Comparison of ENCODE assay signal across 1 cellular context in the genomic region with DNA sequence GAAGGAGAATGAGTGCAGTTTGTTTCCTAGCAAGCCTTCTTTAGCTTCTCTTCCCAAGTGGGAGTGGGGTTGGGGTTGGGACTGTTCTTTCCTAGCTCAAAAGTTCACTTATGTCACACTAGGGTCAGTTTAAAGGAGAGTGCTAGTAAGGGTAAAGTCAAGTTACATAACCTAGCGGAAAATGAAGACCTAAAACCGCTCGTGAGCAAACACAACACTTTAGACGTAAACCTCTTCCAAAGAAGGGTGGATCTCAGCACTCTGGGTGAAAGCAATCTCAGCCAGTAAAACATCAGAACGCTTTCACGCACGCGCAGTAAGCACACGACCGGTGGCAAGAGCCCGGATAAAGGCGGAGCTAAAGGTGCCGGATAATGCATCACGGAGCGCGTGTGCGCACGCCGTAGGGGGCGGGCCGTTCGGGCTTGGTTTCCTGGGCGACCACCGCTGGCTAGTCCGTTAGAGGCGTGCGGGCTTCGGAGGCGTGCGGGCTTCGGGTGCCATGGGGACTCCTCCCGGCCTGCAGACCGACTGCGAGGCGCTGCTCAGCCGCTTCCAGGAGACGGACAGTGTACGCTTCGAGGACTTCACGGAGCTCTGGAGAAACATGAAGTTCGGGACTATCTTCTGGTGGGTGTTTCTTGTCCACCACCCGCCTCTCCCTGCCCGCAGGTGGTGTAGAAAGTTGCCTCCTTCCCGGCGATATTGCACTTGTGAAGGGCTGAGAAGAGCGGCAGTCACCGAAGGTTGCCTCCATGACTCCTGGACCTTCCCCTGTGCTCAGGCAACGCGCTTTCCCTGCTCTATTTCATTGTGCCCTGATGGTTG.
TF ChIP-seq lines count a peak whose summit lies in the region.

Gene SNAPC1, plus strand, starts transcription at position 462 of the 828 bp plus-strand sequence. Its CDS starts 41 bp downstream, at position 503.

TF ChIP-seq in GM12878, 131 proteins besides CTCF, POLR2A, EP300 and RAD21 (continued from another document):
- TF ChIP-seq, protein P1, sequence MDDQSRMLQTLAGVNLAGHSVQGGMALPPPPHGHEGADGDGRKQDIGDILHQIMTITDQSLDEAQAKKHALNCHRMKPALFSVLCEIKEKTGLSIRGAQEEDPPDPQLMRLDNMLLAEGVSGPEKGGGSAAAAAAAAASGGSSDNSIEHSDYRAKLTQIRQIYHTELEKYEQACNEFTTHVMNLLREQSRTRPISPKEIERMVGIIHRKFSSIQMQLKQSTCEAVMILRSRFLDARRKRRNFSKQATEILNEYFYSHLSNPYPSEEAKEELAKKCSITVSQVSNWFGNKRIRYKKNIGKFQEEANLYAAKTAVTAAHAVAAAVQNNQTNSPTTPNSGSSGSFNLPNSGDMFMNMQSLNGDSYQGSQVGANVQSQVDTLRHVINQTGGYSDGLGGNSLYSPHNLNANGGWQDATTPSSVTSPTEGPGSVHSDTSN (IDR thresholded peaks at IDR 0.05; ENCODE audit: insufficient replicate concordance, low read depth, low read length) = peak; percentile 83
- TF ChIP-seq ZNF384 (IDR thresholded peaks at IDR 0.05; ENCODE audit: borderline replicate concordance, low read depth, low read length) (no peak), SMAD5 (IDR thresholded peaks at IDR 0.05; ENCODE audit: low read depth) (peak; percentile 61; the same call in 1 of the 2 replicates), RUNX3 (IDR thresholded peaks at IDR 0.05; ENCODE audit: low read length) (peak; percentile 32; the same call in 1 of the 2 replicates), ETV6 (conservative IDR thresholded peaks at IDR 0.05 in 1 of 2, IDR thresholded peaks at IDR 0.05 in 1 of 2; ENCODE audit: borderline replicate concordance in 1 of 2, low read depth in 1 of 2) (no peak), BMI1 (IDR thresholded peaks at IDR 0.05; ENCODE audit: borderline replicate concordance) (peak; percentile 71; the same call in 1 of the 2 replicates), BHLHE40 (IDR thresholded peaks at IDR 0.05; ENCODE audit: borderline replicate concordance in 1 of 2, low read depth in 2 of 2, low read length in 1 of 2) (peak; percentile 63 to 91; a peak in 3 of 4 replicates), SIN3A (IDR thresholded peaks at IDR 0.05; ENCODE audit: low read depth, low read length) (peak; percentile 79; the same call in 1 of the 2 replicates), HDGF (IDR thresholded peaks at IDR 0.05) (0 out of 2 replicates have a peak, but pooled peaks have one; percentile 65), CREM (IDR thresholded peaks at IDR 0.05; ENCODE audit: low read depth) (peak; percentile 47; the same call in 1 of the 2 replicates), KDM1A (IDR thresholded peaks at IDR 0.05; ENCODE audit: borderline replicate concordance) (no peak), BACH1 (IDR thresholded peaks at IDR 0.05; ENCODE audit: borderline replicate concordance) (peak; percentile 43; the same call in 1 of the 2 replicates), NR2F1 (conservative IDR thresholded peaks at IDR 0.05) (no peak), SMAD1 (IDR thresholded peaks at IDR 0.05; ENCODE audit: low read depth, partially characterized antibody) (peak; percentile 60), NKRF (conservative IDR thresholded peaks at IDR 0.05) (peak; percentile 95), POLR2AphosphoS5 (IDR thresholded peaks at IDR 0.05; ENCODE audit: low read length) (peak; percentile 88), NRF1 (conservative IDR thresholded peaks at IDR 0.05; ENCODE audit: low read depth, low read length) (peak; percentile 58), GATAD2B (conservative IDR thresholded peaks at IDR 0.05; ENCODE audit: low read depth) (peak; percentile 52; the same call in 1 of the 2 replicates), CHD2 (IDR thresholded peaks at IDR 0.05; ENCODE audit: borderline replicate concordance, low read depth, low read length) (0 out of 2 replicates have a peak, but pooled peaks have one; percentile 12), MTA3 (IDR thresholded peaks at IDR 0.05; ENCODE audit: borderline replicate concordance, low read length) (no peak), SP1 (IDR thresholded peaks at IDR 0.05; ENCODE audit: low read depth, low read length) (peak; percentile 31), MXI1 (IDR thresholded peaks at IDR 0.05; ENCODE audit: low read depth, low read length) (peak; percentile 98), SPI1 (IDR thresholded peaks at IDR 0.05; ENCODE audit: borderline replicate concordance, insufficient read depth, low read depth, low read length) (no peak), ZNF687 (IDR thresholded peaks at IDR 0.05) (0 out of 2 replicates have a peak, but pooled peaks have one; percentile 20), POLR2AphosphoS2 (IDR thresholded peaks at IDR 0.05; ENCODE audit: low read depth, low read length) (peak; percentile 80), MTA2 (IDR thresholded peaks at IDR 0.05; ENCODE audit: low read depth) (no peak), CREB1 (IDR thresholded peaks at IDR 0.05; ENCODE audit: low read depth) (peak; percentile 83), PML (IDR thresholded peaks at IDR 0.05; ENCODE audit: low read length) (peak; percentile 55; the same call in 1 of the 2 replicates), TAF1 (IDR thresholded peaks at IDR 0.05; ENCODE audit: borderline replicate concordance, low read depth, low read length) (no peak)
- TF ChIP-seq, protein P2, sequence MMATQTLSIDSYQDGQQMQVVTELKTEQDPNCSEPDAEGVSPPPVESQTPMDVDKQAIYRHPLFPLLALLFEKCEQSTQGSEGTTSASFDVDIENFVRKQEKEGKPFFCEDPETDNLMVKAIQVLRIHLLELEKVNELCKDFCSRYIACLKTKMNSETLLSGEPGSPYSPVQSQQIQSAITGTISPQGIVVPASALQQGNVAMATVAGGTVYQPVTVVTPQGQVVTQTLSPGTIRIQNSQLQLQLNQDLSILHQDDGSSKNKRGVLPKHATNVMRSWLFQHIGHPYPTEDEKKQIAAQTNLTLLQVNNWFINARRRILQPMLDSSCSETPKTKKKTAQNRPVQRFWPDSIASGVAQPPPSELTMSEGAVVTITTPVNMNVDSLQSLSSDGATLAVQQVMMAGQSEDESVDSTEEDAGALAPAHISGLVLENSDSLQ (IDR thresholded peaks at IDR 0.05) = peak; percentile 97
- TF ChIP-seq, protein P3, sequence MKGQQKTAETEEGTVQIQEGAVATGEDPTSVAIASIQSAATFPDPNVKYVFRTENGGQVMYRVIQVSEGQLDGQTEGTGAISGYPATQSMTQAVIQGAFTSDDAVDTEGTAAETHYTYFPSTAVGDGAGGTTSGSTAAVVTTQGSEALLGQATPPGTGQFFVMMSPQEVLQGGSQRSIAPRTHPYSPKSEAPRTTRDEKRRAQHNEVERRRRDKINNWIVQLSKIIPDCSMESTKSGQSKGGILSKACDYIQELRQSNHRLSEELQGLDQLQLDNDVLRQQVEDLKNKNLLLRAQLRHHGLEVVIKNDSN (IDR thresholded peaks at IDR 0.05; ENCODE audit: borderline replicate concordance, extremely low read length, insufficient read depth, low read depth, low read length) = no peak
TF ChIP-seq in GM12878: peak in this region for 33.
